ENCODE assay signal across 24 cellular contexts in genomic region chr15:63027646-63028045, GRCh38.
"Had no signal": no experiment of that assay in that cellular context is flagged by ENCODE, and none has a peak within 500 bp of the region (broad histone marks: within the 10 kb centered on the region; RNA-seq: fewer than 3 reads in every experiment).

No MANE protein-coding gene starts in this region.

- H3K36me3 Mint-ChIP-seq: natural killer cell; stimulated activated effector memory CD8-positive, alpha-beta T cell treated with anti-CD3 and anti-CD28 coated beads, Interleukin-12 subunit alpha, Interleukin-12 subunit beta, amount 100 ng/mL, for 72 hours; type B pancreatic cell had no signal

- H3K4me3 Mint-ChIP-seq: effector memory CD8-positive, alpha-beta T cell; natural killer cell; neural crest cell; stimulated activated effector memory CD8-positive, alpha-beta T cell treated with anti-CD3 and anti-CD28 coated beads, Interleukin-12 subunit alpha, Interleukin-12 subunit beta, amount 100 ng/mL, for 72 hours; type B pancreatic cell had no signal

- H3K27ac Mint-ChIP-seq: effector memory CD8-positive, alpha-beta T cell; natural killer cell; stimulated activated effector memory CD8-positive, alpha-beta T cell treated with anti-CD3 and anti-CD28 coated beads, Interleukin-12 subunit alpha, Interleukin-12 subunit beta, amount 100 ng/mL, for 72 hours; type B pancreatic cell had no signal

- H3K9me3 Mint-ChIP-seq: effector memory CD8-positive, alpha-beta T cell; natural killer cell; stimulated activated effector memory CD8-positive, alpha-beta T cell treated with anti-CD3 and anti-CD28 coated beads, Interleukin-12 subunit alpha, Interleukin-12 subunit beta, amount 100 ng/mL, for 72 hours had no signal

- H3K27me3 Mint-ChIP-seq: type B pancreatic cell had no signal

- H3K27me3 ChIP-seq: esophagus squamous epithelium, heart right ventricle, left lung, right atrium auricular region, stomach, thyroid gland had no signal

- FAIRE-seq: endometrium, islet of Langerhans had no signal

- H3K36me3 ChIP-seq: esophagus squamous epithelium, heart right ventricle, left lung, prostate gland, right atrium auricular region, stomach, thyroid gland had no signal

- DNase-seq: cortex of kidney; effector memory CD8-positive, alpha-beta T cell; erythroblast; esophagus squamous epithelium; foreskin melanocyte; glutamatergic neuron; heart right ventricle; hippocampal formation; left cardiac atrium; left lung; natural killer cell; stimulated activated CD4-positive, alpha-beta T cell treated with anti-CD3 and anti-CD28 coated beads, Interleukin-2, amount 100 ng/mL, for 24 hours; stimulated activated CD4-positive, alpha-beta T cell treated with anti-CD3 and anti-CD28 coated beads, Interleukin-4, amount 100 ng/mL, for 24 hours; stimulated activated naive CD4-positive, alpha-beta T cell treated with Interleukin-2 at 50 U/mL for 16 hours; stomach; thyroid gland had no signal

- H3K4me1 Mint-ChIP-seq: natural killer cell; stimulated activated effector memory CD8-positive, alpha-beta T cell treated with anti-CD3 and anti-CD28 coated beads, Interleukin-12 subunit alpha, Interleukin-12 subunit beta, amount 100 ng/mL, for 72 hours had no signal

- H3K4me1 ChIP-seq: prostate gland, right atrium auricular region, thyroid gland had no signal

- H3K4me3 ChIP-seq: esophagus squamous epithelium, heart right ventricle, left lung, prostate gland, right atrium auricular region, stomach, thyroid gland had no signal

- H3K27ac ChIP-seq: esophagus squamous epithelium, heart right ventricle, left lung, prostate gland, right atrium auricular region, stomach, thyroid gland had no signal

- ATAC-seq: effector memory CD8-positive, alpha-beta T cell; heart right ventricle; left cardiac atrium; left lung; natural killer cell; sciatic nerve; stimulated activated effector memory CD8-positive, alpha-beta T cell treated with anti-CD3 and anti-CD28 coated beads, Interleukin-12 subunit alpha, Interleukin-12 subunit beta, amount 100 ng/mL, for 72 hours had no signal

- H3K9me3 ChIP-seq: esophagus squamous epithelium, heart right ventricle, left lung, prostate gland, right atrium auricular region, stomach, thyroid gland had no signal
